1 cellular context compared by ENCODE assay signal in the genomic region with DNA sequence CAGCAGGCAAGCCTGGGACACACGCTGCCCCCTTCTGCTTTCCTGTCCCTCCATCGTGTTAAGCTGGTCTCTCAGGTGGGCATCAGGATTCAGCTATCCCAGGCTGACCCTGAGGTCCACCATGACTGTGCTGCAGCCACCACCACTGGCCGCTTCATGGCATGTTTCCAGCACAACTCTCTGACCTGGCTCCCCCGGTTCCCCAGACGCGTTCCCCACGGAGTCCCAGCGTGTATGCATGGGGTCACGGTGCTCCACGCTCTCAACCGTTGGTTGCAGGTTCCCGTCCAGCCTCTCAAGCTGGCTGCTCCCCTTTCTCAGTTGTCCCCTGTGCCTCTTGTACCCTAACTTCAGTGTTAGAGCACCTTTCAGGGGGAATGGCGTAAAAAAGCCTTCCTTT.
TF ChIP-seq lines count a peak whose summit lies in the region.

No MANE protein-coding gene starts in this region.

TF ChIP-seq in GM23338, 12 proteins besides CTCF, POLR2A, EP300 and RAD21:
- no peak for TF ChIP-seq EZH2phosphoT487 (IDR thresholded peaks at IDR 0.05; ENCODE audit: unreplicated experiment)
- TF ChIP-seq, protein P1, sequence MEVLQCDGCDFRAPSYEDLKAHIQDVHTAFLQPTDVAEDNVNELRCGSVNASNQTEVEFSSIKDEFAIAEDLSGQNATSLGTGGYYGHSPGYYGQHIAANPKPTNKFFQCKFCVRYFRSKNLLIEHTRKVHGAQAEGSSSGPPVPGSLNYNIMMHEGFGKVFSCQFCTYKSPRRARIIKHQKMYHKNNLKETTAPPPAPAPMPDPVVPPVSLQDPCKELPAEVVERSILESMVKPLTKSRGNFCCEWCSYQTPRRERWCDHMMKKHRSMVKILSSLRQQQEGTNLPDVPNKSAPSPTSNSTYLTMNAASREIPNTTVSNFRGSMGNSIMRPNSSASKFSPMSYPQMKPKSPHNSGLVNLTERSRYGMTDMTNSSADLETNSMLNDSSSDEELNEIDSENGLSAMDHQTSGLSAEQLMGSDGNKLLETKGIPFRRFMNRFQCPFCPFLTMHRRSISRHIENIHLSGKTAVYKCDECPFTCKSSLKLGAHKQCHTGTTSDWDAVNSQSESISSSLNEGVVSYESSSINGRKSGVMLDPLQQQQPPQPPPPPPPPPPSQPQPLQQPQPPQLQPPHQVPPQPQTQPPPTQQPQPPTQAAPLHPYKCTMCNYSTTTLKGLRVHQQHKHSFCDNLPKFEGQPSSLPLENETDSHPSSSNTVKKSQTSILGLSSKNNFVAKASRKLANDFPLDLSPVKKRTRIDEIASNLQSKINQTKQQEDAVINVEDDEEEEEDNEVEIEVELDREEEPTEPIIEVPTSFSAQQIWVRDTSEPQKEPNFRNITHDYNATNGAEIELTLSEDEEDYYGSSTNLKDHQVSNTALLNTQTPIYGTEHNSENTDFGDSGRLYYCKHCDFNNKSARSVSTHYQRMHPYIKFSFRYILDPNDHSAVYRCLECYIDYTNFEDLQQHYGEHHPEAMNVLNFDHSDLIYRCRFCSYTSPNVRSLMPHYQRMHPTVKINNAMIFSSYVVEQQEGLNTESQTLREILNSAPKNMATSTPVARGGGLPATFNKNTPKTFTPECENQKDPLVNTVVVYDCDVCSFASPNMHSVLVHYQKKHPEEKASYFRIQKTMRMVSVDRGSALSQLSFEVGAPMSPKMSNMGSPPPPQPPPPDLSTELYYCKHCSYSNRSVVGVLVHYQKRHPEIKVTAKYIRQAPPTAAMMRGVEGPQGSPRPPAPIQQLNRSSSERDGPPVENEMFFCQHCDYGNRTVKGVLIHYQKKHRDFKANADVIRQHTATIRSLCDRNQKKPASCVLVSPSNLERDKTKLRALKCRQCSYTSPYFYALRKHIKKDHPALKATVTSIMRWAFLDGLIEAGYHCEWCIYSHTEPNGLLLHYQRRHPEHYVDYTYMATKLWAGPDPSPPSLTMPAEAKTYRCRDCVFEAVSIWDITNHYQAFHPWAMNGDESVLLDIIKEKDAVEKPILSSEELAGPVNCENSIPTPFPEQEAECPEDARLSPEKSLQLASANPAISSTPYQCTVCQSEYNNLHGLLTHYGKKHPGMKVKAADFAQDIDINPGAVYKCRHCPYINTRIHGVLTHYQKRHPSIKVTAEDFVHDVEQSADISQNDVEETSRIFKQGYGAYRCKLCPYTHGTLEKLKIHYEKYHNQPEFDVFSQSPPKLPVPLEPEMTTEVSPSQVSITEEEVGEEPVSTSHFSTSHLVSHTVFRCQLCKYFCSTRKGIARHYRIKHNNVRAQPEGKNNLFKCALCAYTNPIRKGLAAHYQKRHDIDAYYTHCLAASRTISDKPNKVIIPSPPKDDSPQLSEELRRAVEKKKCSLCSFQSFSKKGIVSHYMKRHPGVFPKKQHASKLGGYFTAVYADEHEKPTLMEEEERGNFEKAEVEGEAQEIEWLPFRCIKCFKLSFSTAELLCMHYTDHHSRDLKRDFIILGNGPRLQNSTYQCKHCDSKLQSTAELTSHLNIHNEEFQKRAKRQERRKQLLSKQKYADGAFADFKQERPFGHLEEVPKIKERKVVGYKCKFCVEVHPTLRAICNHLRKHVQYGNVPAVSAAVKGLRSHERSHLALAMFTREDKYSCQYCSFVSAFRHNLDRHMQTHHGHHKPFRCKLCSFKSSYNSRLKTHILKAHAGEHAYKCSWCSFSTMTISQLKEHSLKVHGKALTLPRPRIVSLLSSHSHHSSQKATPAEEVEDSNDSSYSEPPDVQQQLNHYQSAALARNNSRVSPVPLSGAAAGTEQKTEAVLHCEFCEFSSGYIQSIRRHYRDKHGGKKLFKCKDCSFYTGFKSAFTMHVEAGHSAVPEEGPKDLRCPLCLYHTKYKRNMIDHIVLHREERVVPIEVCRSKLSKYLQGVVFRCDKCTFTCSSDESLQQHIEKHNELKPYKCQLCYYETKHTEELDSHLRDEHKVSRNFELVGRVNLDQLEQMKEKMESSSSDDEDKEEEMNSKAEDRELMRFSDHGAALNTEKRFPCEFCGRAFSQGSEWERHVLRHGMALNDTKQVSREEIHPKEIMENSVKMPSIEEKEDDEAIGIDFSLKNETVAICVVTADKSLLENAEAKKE (CRISPR knock-in tag; IDR thresholded peaks at IDR 0.05) = no peak
- TF ChIP-seq, protein P2, sequence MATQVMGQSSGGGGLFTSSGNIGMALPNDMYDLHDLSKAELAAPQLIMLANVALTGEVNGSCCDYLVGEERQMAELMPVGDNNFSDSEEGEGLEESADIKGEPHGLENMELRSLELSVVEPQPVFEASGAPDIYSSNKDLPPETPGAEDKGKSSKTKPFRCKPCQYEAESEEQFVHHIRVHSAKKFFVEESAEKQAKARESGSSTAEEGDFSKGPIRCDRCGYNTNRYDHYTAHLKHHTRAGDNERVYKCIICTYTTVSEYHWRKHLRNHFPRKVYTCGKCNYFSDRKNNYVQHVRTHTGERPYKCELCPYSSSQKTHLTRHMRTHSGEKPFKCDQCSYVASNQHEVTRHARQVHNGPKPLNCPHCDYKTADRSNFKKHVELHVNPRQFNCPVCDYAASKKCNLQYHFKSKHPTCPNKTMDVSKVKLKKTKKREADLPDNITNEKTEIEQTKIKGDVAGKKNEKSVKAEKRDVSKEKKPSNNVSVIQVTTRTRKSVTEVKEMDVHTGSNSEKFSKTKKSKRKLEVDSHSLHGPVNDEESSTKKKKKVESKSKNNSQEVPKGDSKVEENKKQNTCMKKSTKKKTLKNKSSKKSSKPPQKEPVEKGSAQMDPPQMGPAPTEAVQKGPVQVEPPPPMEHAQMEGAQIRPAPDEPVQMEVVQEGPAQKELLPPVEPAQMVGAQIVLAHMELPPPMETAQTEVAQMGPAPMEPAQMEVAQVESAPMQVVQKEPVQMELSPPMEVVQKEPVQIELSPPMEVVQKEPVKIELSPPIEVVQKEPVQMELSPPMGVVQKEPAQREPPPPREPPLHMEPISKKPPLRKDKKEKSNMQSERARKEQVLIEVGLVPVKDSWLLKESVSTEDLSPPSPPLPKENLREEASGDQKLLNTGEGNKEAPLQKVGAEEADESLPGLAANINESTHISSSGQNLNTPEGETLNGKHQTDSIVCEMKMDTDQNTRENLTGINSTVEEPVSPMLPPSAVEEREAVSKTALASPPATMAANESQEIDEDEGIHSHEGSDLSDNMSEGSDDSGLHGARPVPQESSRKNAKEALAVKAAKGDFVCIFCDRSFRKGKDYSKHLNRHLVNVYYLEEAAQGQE (IDR thresholded peaks at IDR 0.05; ENCODE audit: unreplicated experiment) = no peak
- TF ChIP-seq NANOG (IDR thresholded peaks at IDR 0.05; ENCODE audit: borderline replicate concordance) = no peak
- no peak for TF ChIP-seq CREB1 (CRISPR knock-in tag; IDR thresholded peaks at IDR 0.05; ENCODE audit: low read depth)
- TF ChIP-seq JUNB (IDR thresholded peaks at IDR 0.05; ENCODE audit: unreplicated experiment) = no peak
- TF ChIP-seq STAT1 (IDR thresholded peaks at IDR 0.05; ENCODE audit: unreplicated experiment) = no peak
- TF ChIP-seq ZNF331 (CRISPR knock-in tag; IDR thresholded peaks at IDR 0.05; ENCODE audit: low read depth) = no peak
- TF ChIP-seq, protein P3, sequence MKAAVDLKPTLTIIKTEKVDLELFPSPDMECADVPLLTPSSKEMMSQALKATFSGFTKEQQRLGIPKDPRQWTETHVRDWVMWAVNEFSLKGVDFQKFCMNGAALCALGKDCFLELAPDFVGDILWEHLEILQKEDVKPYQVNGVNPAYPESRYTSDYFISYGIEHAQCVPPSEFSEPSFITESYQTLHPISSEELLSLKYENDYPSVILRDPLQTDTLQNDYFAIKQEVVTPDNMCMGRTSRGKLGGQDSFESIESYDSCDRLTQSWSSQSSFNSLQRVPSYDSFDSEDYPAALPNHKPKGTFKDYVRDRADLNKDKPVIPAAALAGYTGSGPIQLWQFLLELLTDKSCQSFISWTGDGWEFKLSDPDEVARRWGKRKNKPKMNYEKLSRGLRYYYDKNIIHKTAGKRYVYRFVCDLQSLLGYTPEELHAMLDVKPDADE (IDR thresholded peaks at IDR 0.05) = no peak
- no peak for TF ChIP-seq EZH2 (IDR thresholded peaks at IDR 0.05; ENCODE audit: low read depth, unreplicated experiment)
- no peak for TF ChIP-seq ZNF114 (CRISPR knock-in tag; IDR thresholded peaks at IDR 0.05)
- TF ChIP-seq POLR2AphosphoS5 (IDR thresholded peaks at IDR 0.05; ENCODE audit: low read depth) = no peak
